ENCODE assay signal across 23 cellular contexts in genomic region chr9:20985851-20986600, GRCh38.
"Had no signal": no experiment of that assay in that cellular context is flagged by ENCODE, and none has a peak within 500 bp of the region (broad histone marks: within the 10 kb centered on the region; RNA-seq: fewer than 3 reads in every experiment).

No MANE protein-coding gene starts in this region.

- H3K27ac ChIP-seq: body of pancreas, gastrocnemius medialis, left lung, neural progenitor cell, sigmoid colon had no signal

- H3K4me1 ChIP-seq: body of pancreas, gastrocnemius medialis had no signal

- H3K4me3 ChIP-seq: body of pancreas, gastrocnemius medialis, left lung, lung, neural progenitor cell, sigmoid colon had no signal

- H3K9ac ChIP-seq: neural progenitor cell had no signal

- H3K27me3 ChIP-seq: body of pancreas, gastrocnemius medialis, left lung, neural progenitor cell, sigmoid colon had no signal

- H2AFZ ChIP-seq: neural progenitor cell had no signal

- H3K36me3 ChIP-seq: neural progenitor cell had no signal

- DNase-seq: activated CD4-positive, alpha-beta memory T cell treated with anti-CD3 and anti-CD28 coated beads, Interleukin-2, amount 10 ng/mL, durations not matched to agents 7 days and 5 days; activated CD4-positive, alpha-beta T cell treated with anti-CD3 and anti-CD28 coated beads, Interleukin-2, amount 10 ng/mL, durations not matched to agents 24 days and 14 days; activated CD8-positive, alpha-beta memory T cell treated with anti-CD3 and anti-CD28 coated beads, Interleukin-2, amount 10 ng/mL, durations not matched to agents 7 days and 5 days; activated effector memory CD4-positive, alpha-beta T cell treated with anti-CD3 and anti-CD28 coated beads, Interleukin-2, amount 50 U/mL, for 16 hours; activated naive CD4-positive, alpha-beta T cell treated with anti-CD3 and anti-CD28 coated beads, Interleukin-2, amount 10 ng/mL, durations not matched to agents 7 days and 5 days; activated T-cell treated with anti-CD3 and anti-CD28 coated beads for 4 hours; anterior cingulate cortex; body of pancreas; dermis blood vessel endothelial cell; effector CD8-positive, alpha-beta T cell; erythroblast; gastrocnemius medialis; hippocampal formation; kidney glomerular epithelial cell; left lung; naive thymus-derived CD8-positive, alpha-beta T cell; retina; sigmoid colon; stimulated activated CD4-positive, alpha-beta T cell treated with anti-CD3 and anti-CD28 coated beads, Interleukin-2, amount 100 ng/mL, for 48 hours; stimulated activated naive CD4-positive, alpha-beta T cell; T-helper 17 cell had no signal

- H3K9me3 ChIP-seq: body of pancreas, gastrocnemius medialis, left lung, sigmoid colon had no signal

- H3K4me2 ChIP-seq: neural progenitor cell had no signal
